Comparison of ENCODE assay signal across 30 cellular contexts in the genomic region with DNA sequence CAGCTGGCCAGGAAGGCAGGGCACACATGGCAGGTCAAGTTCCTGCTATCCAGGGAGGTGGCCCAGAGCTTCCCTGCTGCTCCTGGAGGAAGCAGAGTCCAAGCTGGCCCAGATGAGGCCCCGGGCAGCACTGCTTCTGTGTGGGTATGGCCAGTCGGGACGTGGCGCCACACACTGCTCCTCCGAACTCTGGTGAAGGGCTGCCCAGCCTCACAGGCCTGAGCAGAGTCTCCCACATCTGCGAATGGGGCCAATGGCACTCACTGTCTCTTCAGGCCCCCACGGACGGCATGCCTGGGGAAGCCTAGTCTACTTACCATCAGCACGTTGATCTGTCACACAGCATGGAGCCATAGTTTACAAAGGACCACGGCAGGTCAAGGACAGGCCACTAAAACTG. TPM values are rescaled to one million over a fixed set of nuclear protein-coding genes. Genes with fewer than 3 reads are reported as not detected.
DNase-seq lines count a peak whose midpoint lies in the region; ATAC-seq and TF ChIP-seq lines count a peak whose summit lies in the region.
"Had no signal": no experiment of that assay in that cellular context is flagged by ENCODE, and none has a peak within 500 bp of the region (broad histone marks: within the 10 kb centered on the region; RNA-seq: fewer than 3 reads in every experiment).

No MANE protein-coding gene starts in this region.

- no peaks in the 10 kb centered on the region for H4K20me1 ChIP-seq in osteoblast (ENCODE audit: insufficient read depth, low read length)

- intact Hi-C loops in Right ventricle myocardium inferior (cut with DNase I), result no loop called here
- intact Hi-C loops in heart left ventricle (cut with DNase I), result no loop called here
- intact Hi-C loops in spleen (cut with DNase I; ENCODE audit: low total_unique reads), result no loop called here
- intact Hi-C loops in upper lobe of right lung (cut with DNase I), result no loop called here

- H3K27me3 ChIP-seq in cardiac muscle cell, result no peaks in the 10 kb centered on the region
- no peaks in the 10 kb centered on the region for H3K27me3 ChIP-seq in heart left ventricle
- no peaks in the 10 kb centered on the region for H3K27me3 ChIP-seq in osteoblast (ENCODE audit: insufficient read depth, low read length)
- peaks cover 0 to 2% (median 0%) of the 10 kb centered on the region in 7 donors for H3K27me3 ChIP-seq in spleen (replicated peaks in 1 of 7)
- H3K27me3 ChIP-seq in upper lobe of right lung, result no peaks in the 10 kb centered on the region
- H3K27me3 ChIP-seq: BE2C, foreskin keratinocyte, left lung, sigmoid colon, uterus had no signal

- TF ChIP-seq POLR2A in heart left ventricle (IDR thresholded peaks at IDR 0.05) (no peak), spleen (IDR thresholded peaks at IDR 0.05) (no peak)

- DNase-seq in cardiac muscle cell (ENCODE audit: low read depth in 1 of 2, low spot score in 1 of 2) (no peak), Right ventricle myocardium inferior (ENCODE audit: missing footprints) (no peak), heart left ventricle (no peak), osteoblast (ENCODE audit: insufficient read length, low spot score, missing footprints) (no peak), spleen (no peak), upper lobe of right lung (no peak), germinal center (ENCODE audit: low spot score) (no peak), DMS53 treated with DMSO at 0.1 percent for 48 hours (lab: John Stamatoyannopoulos, UW; ENCODE audit: unreplicated experiment) (no peak)
- DNase-seq: activated CD4-positive, alpha-beta T cell treated with anti-CD3 and anti-CD28 coated beads for 36 hours; activated CD8-positive, alpha-beta memory T cell treated with anti-CD3 and anti-CD28 coated beads for 24 hours; activated naive CD8-positive, alpha-beta T cell treated with anti-CD3 and anti-CD28 coated beads for 36 hours; effector CD8-positive, alpha-beta T cell; GF-D8; hippocampal formation; immature natural killer cell; Kasumi-1; mucosa of descending colon; NCI-H1930; NCI-H526 treated with DMSO at 0.1 percent for 48 hours; nephron progenitor cell; sigmoid colon had no signal

- H3K36me3 ChIP-seq in cardiac muscle cell (peaks cover 24% of the 10 kb centered on the region), heart left ventricle (peaks cover 0 to 53% (median 44%) of the 10 kb centered on the region in 9 donors), osteoblast (ENCODE audit: insufficient read depth, low read length) (peaks cover 52% of the 10 kb centered on the region), spleen (peaks cover 3 to 58% (median 54%) of the 10 kb centered on the region in 6 donors), upper lobe of right lung (peaks cover 54% of the 10 kb centered on the region)
- H3K36me3 ChIP-seq: uterus had no signal

- no peak overlapping the region for H3K4me2 ChIP-seq in osteoblast (ENCODE audit: insufficient read depth, low read length)

- WGBS in heart left ventricle, 4 donors, result 70 to 80% (median 73%) methylated on average over 8 to 10 of the region's 10 CpGs
- 89 to 96% (median 93%) methylated on average over 7 to 10 of the region's 10 CpGs for WGBS in spleen, 5 donors

- H3K9me3 ChIP-seq in cardiac muscle cell (ENCODE audit: low read depth) (no peaks in the 10 kb centered on the region), heart left ventricle (no peaks in the 10 kb centered on the region), osteoblast (ENCODE audit: low read depth, low read length) (no peaks in the 10 kb centered on the region), spleen (no peaks in the 10 kb centered on the region), upper lobe of right lung (no peaks in the 10 kb centered on the region)
- H3K9me3 ChIP-seq: BE2C, left lung, mucosa of descending colon, sigmoid colon, uterus had no signal

- peak overlapping the region; percentile 73 for H3K27ac ChIP-seq in cardiac muscle cell
- peak overlapping the region in 7 of 12 donors; percentile 8 to 74 (median 62) for H3K27ac ChIP-seq in heart left ventricle
- peak overlapping the region; percentile 15 for H3K27ac ChIP-seq in osteoblast (ENCODE audit: low read depth, low read length)
- no peak overlapping the region for H3K27ac ChIP-seq in spleen
- H3K27ac ChIP-seq in upper lobe of right lung, result no peak overlapping the region
- H3K27ac ChIP-seq: foreskin keratinocyte, sigmoid colon, uterus had no signal

- H3K4me1 ChIP-seq in cardiac muscle cell (ENCODE audit: low read depth) (peaks cover 26% of the 10 kb centered on the region), heart left ventricle (peaks cover 0 to 44% (median 12%) of the 10 kb centered on the region in 12 donors), osteoblast (ENCODE audit: insufficient read depth, low read length) (peaks cover 10% of the 10 kb centered on the region), spleen (peaks cover 0 to 2% (median 0%) of the 10 kb centered on the region in 6 donors), upper lobe of right lung (no peaks in the 10 kb centered on the region)
- H3K4me1 ChIP-seq: sigmoid colon, uterus had no signal

- TF ChIP-seq CTCF in cardiac muscle cell (IDR thresholded peaks at IDR 0.05; ENCODE audit: low read depth, low read length) (no peak), heart left ventricle (IDR thresholded peaks at IDR 0.05) (no peak), osteoblast (IDR thresholded peaks at IDR 0.05; ENCODE audit: extremely low read depth, low read depth, low read length) (no peak), spleen (IDR thresholded peaks at IDR 0.05 in 8 of 11, conservative IDR thresholded peaks at IDR 0.05 in 3 of 11) (no peak), upper lobe of right lung (IDR thresholded peaks at IDR 0.05) (no peak)

- no peaks in the 10 kb centered on the region for H3K79me2 ChIP-seq in osteoblast (ENCODE audit: insufficient read depth, low read length)

- no peak for ATAC-seq in Right ventricle myocardium inferior
- ATAC-seq in heart left ventricle, result peak in 2 of 4 donors; percentile 2 to 9
- ATAC-seq in upper lobe of right lung, result no peak
- ATAC-seq: activated CD4-positive, alpha-beta T cell treated with anti-CD3 and anti-CD28 coated beads for 36 hours; mucosa of descending colon had no signal

- H3K4me3 ChIP-seq in cardiac muscle cell (no peak overlapping the region), heart left ventricle (no peak overlapping the region), osteoblast (ENCODE audit: insufficient read depth, low read length) (no peak overlapping the region), spleen (no peak overlapping the region), upper lobe of right lung (no peak overlapping the region)
- H3K4me3 ChIP-seq: left lung, mucosa of descending colon, sigmoid colon, uterus had no signal

- H2AFZ ChIP-seq in osteoblast (ENCODE audit: low read length), result no peak overlapping the region

RNA-seq across cellular contexts. Expression of gene PLA2G4F, which starts 2.5 kb away (rescaled TPM):
- total RNA-seq in cardiac muscle cell (0.78 and 2.9 TPM in 2 replicates), Right ventricle myocardium inferior (3.5 TPM), heart left ventricle (1 to 10 TPM in 6 of 9 donors, under 1 TPM in 3; 0.09 to 9.0 (median 1.4) TPM), osteoblast (not detected in 2 replicates), spleen (not detected), upper lobe of right lung (104 TPM)
- polyA plus RNA-seq in cardiac muscle cell (0.50 and 1.2 TPM in 2 replicates), heart left ventricle (1 to 10 TPM in 1 of 2 donors, under 1 TPM in 1; 0.10 to 3.2 TPM), spleen (under 1 TPM in 1 of 3 donors, not detected in 2; 0.03 TPM)
- total RNA-seq: A673; activated CD4-positive, alpha-beta T cell treated with anti-CD3 and anti-CD28 coated beads for 36 hours; activated naive CD8-positive, alpha-beta T cell treated with anti-CD3 and anti-CD28 coated beads for 36 hours; cerebellum; H4; subcutaneous adipose tissue; T-helper 2 cell treated with Interferon-gamma antibody and Interleukin-4, amounts not matched to agents 100 ng/mL and 5 ng/mL, for 36 hours had no signal
- polyA plus RNA-seq: immature natural killer cell had no signal

RNA-seq across cellular contexts. Expression of gene VPS39, which starts 49.2 kb away (rescaled TPM):
- total RNA-seq in cardiac muscle cell (41.9 and 56.4 TPM in 2 replicates), Right ventricle myocardium inferior (43.0 TPM), heart left ventricle (10 to 100 TPM; 37.1 to 59.9 (median 48.2) TPM), osteoblast (69.1 and 76.6 TPM in 2 replicates), spleen (100 to 1,000 TPM in 4 of 7 donors, 10 to 100 TPM in 3; 71.3 to 220 (median 105) TPM), upper lobe of right lung (83.3 TPM)
- polyA plus RNA-seq in cardiac muscle cell (35.7 and 45.7 TPM in 2 replicates), heart left ventricle (10 to 100 TPM; 33.8 to 33.9 TPM), spleen (10 to 100 TPM; 25.9 to 48.0 (median 47.6) TPM)

Comparison
In these comparisons a context has a peak if more than half of its experiments do, and no peak if none do; other contexts are left out.
1. H3K27ac ChIP-seq: peak in cardiac muscle cell (single experiment), heart left ventricle (7 of 12) and osteoblast (single experiment); none in spleen (0 of 8) and upper lobe of right lung (single experiment).
2. RNA of gene PLA2G4F, which starts 2.5 kb away (total RNA-seq): 104 TPM in upper lobe of right lung (single experiment); 3.5 TPM in Right ventricle myocardium inferior (single experiment), 0.78 to 2.9 TPM in cardiac muscle cell, 0.09 to 9.0 TPM in heart left ventricle, not detected in osteoblast and not detected in spleen; every median in the first group is over 10 times any median in the second.